10 cellular contexts compared by ENCODE assay signal in the genomic region with DNA sequence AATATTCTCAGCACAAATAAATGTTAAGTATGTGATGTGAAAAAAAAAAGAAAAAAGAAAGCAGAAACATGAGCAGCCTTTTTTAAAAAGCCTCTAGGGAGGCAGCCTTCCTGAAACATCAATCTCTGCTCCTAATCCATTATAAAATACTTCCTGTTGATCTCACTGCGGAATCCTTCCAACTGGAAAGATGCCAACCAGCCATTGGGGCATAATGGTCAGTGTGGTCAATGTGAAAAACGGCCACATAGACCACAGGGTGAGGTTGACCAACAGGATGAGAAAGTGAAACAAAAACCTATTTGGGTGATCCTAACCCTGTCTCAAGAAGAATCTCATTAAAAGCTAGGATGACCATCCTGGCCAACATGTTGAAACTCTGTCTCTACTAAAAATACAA. TPM values are rescaled to one million over a fixed set of nuclear protein-coding genes. Genes with fewer than 3 reads are reported as not detected.
DNase-seq lines count a peak whose midpoint lies in the region; ATAC-seq and TF ChIP-seq lines count a peak whose summit lies in the region.
"Had no signal": no experiment of that assay in that cellular context is flagged by ENCODE, and none has a peak within 500 bp of the region (broad histone marks: within the 10 kb centered on the region; RNA-seq: fewer than 3 reads in every experiment).

No MANE protein-coding gene starts in this region.

- H3K27me3 ChIP-seq in SK-N-SH (ENCODE audit: insufficient read depth) = peaks cover 12% of the 10 kb centered on the region; the same call in 1 of the 2 replicates
- no peaks in the 10 kb centered on the region for H3K27me3 ChIP-seq in hepatocyte
- H3K27me3 ChIP-seq in WERI-Rb-1 (ENCODE audit: insufficient read depth, low read depth, severe bottlenecking) = no peaks in the 10 kb centered on the region

- no peak for TF ChIP-seq CTCF in SK-N-SH (IDR thresholded peaks at IDR 0.05)
- no peak for TF ChIP-seq CTCF in hepatocyte (IDR thresholded peaks at IDR 0.05; ENCODE audit: poor library complexity)
- no peak for TF ChIP-seq CTCF in WERI-Rb-1 (IDR thresholded peaks at IDR 0.05; ENCODE audit: low read depth, low read length)

- POLR2A ChIA-PET in SK-N-SH (lab: Yijun Ruan, JAX) = no interaction called here

- peak; percentile 59 for ATAC-seq in Right ventricle myocardium inferior
- no peak for ATAC-seq in GM21529 (IDR thresholded peaks at IDR 0.05; ENCODE audit: unreplicated experiment)

- WGBS in SK-N-SH (ENCODE audit: low lambda C conversion rate) = 4% methylated on average over 2 of the region's 2 CpGs
- WGBS in hepatocyte (ENCODE audit: low lambda C conversion rate, missing lambda C conversion rate) = 56% methylated on average over 2 of the region's 2 CpGs

- H2AFZ ChIP-seq in SK-N-SH (ENCODE audit: low read depth) (peak overlapping the region; percentile 24; the same call in 1 of the 2 replicates), hepatocyte (no peak overlapping the region)

- H3K36me3 ChIP-seq in SK-N-SH (replicated peaks in 1 of 2; ENCODE audit: control insufficient read depth in 1 of 2, insufficient read depth in 2 of 2, low read length in 1 of 2) (no peaks in the 10 kb centered on the region), hepatocyte (replicated peaks; ENCODE audit: insufficient read depth, low read depth) (no peaks in the 10 kb centered on the region), WERI-Rb-1 (no peaks in the 10 kb centered on the region)

- CTCF ChIA-PET in SK-N-SH (lab: Yijun Ruan, JAX) = no interaction called here

- no peaks in the 10 kb centered on the region for H4K20me1 ChIP-seq in SK-N-SH (ENCODE audit: insufficient read depth)
- no peaks in the 10 kb centered on the region for H4K20me1 ChIP-seq in hepatocyte (ENCODE audit: insufficient read depth, poor library complexity, severe bottlenecking)

- H3F3A ChIP-seq in SK-N-SH (replicated peaks; ENCODE audit: insufficient read depth) = no peaks in the 10 kb centered on the region

- no peak overlapping the region for H3K9ac ChIP-seq in SK-N-SH

- no peak for TF ChIP-seq EP300 in SK-N-SH (IDR thresholded peaks at IDR 0.05; ENCODE audit: borderline replicate concordance in 1 of 2, low read depth in 1 of 2, low read length in 1 of 2)

- H3K4me2 ChIP-seq in SK-N-SH (peak overlapping the region; percentile 46), hepatocyte (peak overlapping the region; percentile 10)

- H3K9me3 ChIP-seq in SK-N-SH (no peaks in the 10 kb centered on the region), hepatocyte (ENCODE audit: low read depth) (no peaks in the 10 kb centered on the region), WERI-Rb-1 (ENCODE audit: severe bottlenecking) (no peaks in the 10 kb centered on the region)

- H3K4me3 ChIP-seq in SK-N-SH (ENCODE audit: low read depth in 2 of 2, low read length in 1 of 2) (peak overlapping the region; percentile 14 to 24; a peak in 2 of 4 replicates), hepatocyte (no peak overlapping the region), WERI-Rb-1 (ENCODE audit: low read depth, low read length) (no peak overlapping the region)

- no peaks in the 10 kb centered on the region for H3K9me2 ChIP-seq in SK-N-SH
- no peaks in the 10 kb centered on the region for H3K9me2 ChIP-seq in hepatocyte (replicated peaks; ENCODE audit: insufficient read depth)

- no peak for DNase-seq in Right ventricle myocardium inferior (ENCODE audit: missing footprints)
- no peak for DNase-seq in cardiac septum (ENCODE audit: low spot score)
- no peak for DNase-seq in SK-N-SH
- DNase-seq in hepatocyte (ENCODE audit: low spot score) = no peak
- no peak for DNase-seq in activated CD4-positive, alpha-beta T cell treated with anti-CD3 and anti-CD28 coated beads for 1 hour
- no peak for DNase-seq in WERI-Rb-1
- no peak for DNase-seq in NCI-H2227 (lab: John Stamatoyannopoulos, UW; ENCODE audit: unreplicated experiment)
- DNase-seq: CD8-positive, alpha-beta memory T cell had no signal

- TF ChIP-seq RAD21 in SK-N-SH (IDR thresholded peaks at IDR 0.05; ENCODE audit: low read length) = no peak

- H3K4me1 ChIP-seq in SK-N-SH (ENCODE audit: control insufficient read depth in 1 of 2, insufficient read depth in 2 of 2, low read depth in 1 of 2, low read length in 1 of 2) (peaks cover 0 to 8% of the 10 kb centered on the region in 2 experiments; a peak in 1 of 4 replicates), hepatocyte (ENCODE audit: insufficient read depth) (no peaks in the 10 kb centered on the region)

- H3K27ac ChIP-seq in SK-N-SH (ENCODE audit: low read depth in 2 of 2, low read length in 1 of 2) = no peak overlapping the region
- no peak overlapping the region for H3K27ac ChIP-seq in hepatocyte
- no peak overlapping the region for H3K27ac ChIP-seq in WERI-Rb-1

- H3K79me2 ChIP-seq in SK-N-SH (ENCODE audit: insufficient read depth) (no peaks in the 10 kb centered on the region), hepatocyte (no peaks in the 10 kb centered on the region)

- intact Hi-C loops in Right ventricle myocardium inferior (cut with DNase I) = no loop called here
- intact Hi-C loops in cardiac septum (cut with DNase I) = no loop called here

TF ChIP-seq in SK-N-SH, 30 proteins besides CTCF, POLR2A, EP300 and RAD21 (continues in another document):
- TF ChIP-seq, protein P1, sequence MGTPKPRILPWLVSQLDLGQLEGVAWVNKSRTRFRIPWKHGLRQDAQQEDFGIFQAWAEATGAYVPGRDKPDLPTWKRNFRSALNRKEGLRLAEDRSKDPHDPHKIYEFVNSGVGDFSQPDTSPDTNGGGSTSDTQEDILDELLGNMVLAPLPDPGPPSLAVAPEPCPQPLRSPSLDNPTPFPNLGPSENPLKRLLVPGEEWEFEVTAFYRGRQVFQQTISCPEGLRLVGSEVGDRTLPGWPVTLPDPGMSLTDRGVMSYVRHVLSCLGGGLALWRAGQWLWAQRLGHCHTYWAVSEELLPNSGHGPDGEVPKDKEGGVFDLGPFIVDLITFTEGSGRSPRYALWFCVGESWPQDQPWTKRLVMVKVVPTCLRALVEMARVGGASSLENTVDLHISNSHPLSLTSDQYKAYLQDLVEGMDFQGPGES (IDR thresholded peaks at IDR 0.05; ENCODE audit: low read depth, low read length) = no peak
- TF ChIP-seq GATA2 (CRISPR knock-in tag; IDR thresholded peaks at IDR 0.05) = no peak
- TF ChIP-seq TCF12 (IDR thresholded peaks at IDR 0.05) = peak; percentile 32; the same call in 1 of the 2 replicates
- TF ChIP-seq SMC3 (IDR thresholded peaks at IDR 0.05; ENCODE audit: low read depth, low read length) = no peak
- no peak for TF ChIP-seq ELF1 (IDR thresholded peaks at IDR 0.05)
- TF ChIP-seq NFIC (IDR thresholded peaks at IDR 0.05; ENCODE audit: borderline replicate concordance) = peak; percentile 75; the same call in 1 of the 2 replicates
- TF ChIP-seq, protein P2, sequence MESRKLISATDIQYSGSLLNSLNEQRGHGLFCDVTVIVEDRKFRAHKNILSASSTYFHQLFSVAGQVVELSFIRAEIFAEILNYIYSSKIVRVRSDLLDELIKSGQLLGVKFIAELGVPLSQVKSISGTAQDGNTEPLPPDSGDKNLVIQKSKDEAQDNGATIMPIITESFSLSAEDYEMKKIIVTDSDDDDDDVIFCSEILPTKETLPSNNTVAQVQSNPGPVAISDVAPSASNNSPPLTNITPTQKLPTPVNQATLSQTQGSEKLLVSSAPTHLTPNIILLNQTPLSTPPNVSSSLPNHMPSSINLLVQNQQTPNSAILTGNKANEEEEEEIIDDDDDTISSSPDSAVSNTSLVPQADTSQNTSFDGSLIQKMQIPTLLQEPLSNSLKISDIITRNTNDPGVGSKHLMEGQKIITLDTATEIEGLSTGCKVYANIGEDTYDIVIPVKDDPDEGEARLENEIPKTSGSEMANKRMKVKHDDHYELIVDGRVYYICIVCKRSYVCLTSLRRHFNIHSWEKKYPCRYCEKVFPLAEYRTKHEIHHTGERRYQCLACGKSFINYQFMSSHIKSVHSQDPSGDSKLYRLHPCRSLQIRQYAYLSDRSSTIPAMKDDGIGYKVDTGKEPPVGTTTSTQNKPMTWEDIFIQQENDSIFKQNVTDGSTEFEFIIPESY (IDR thresholded peaks at IDR 0.05; ENCODE audit: borderline replicate concordance, low read depth) = no peak
- TF ChIP-seq, protein P3, sequence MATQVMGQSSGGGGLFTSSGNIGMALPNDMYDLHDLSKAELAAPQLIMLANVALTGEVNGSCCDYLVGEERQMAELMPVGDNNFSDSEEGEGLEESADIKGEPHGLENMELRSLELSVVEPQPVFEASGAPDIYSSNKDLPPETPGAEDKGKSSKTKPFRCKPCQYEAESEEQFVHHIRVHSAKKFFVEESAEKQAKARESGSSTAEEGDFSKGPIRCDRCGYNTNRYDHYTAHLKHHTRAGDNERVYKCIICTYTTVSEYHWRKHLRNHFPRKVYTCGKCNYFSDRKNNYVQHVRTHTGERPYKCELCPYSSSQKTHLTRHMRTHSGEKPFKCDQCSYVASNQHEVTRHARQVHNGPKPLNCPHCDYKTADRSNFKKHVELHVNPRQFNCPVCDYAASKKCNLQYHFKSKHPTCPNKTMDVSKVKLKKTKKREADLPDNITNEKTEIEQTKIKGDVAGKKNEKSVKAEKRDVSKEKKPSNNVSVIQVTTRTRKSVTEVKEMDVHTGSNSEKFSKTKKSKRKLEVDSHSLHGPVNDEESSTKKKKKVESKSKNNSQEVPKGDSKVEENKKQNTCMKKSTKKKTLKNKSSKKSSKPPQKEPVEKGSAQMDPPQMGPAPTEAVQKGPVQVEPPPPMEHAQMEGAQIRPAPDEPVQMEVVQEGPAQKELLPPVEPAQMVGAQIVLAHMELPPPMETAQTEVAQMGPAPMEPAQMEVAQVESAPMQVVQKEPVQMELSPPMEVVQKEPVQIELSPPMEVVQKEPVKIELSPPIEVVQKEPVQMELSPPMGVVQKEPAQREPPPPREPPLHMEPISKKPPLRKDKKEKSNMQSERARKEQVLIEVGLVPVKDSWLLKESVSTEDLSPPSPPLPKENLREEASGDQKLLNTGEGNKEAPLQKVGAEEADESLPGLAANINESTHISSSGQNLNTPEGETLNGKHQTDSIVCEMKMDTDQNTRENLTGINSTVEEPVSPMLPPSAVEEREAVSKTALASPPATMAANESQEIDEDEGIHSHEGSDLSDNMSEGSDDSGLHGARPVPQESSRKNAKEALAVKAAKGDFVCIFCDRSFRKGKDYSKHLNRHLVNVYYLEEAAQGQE (IDR thresholded peaks at IDR 0.05; ENCODE audit: low read depth, low read length) = no peak
- TF ChIP-seq RFX5 (IDR thresholded peaks at IDR 0.05; ENCODE audit: low read length) = no peak

RNA-seq across cellular contexts. Expression of a gene that starts 26.1 kb away (rescaled TPM):
- total RNA-seq in Right ventricle myocardium inferior (60.3 TPM), cardiac septum (25.4 TPM), hepatocyte (3.4 and 6.0 TPM in 2 replicates)
- polyA plus RNA-seq in SK-N-SH (2012; rRNA removed) (2.3 TPM in 2 replicates), hepatocyte (2.1 and 2.4 TPM in 2 replicates)
- 1.7 and 2.3 TPM in 2 replicates for polyA plus RNA-seq in SK-N-SH (2012; cell fraction: cytosol; rRNA removed)
- 4.7 and 4.9 TPM in 2 replicates for polyA plus RNA-seq in SK-N-SH (2012; cell fraction: nucleus; rRNA removed)
- total RNA-seq: CD8-positive, alpha-beta memory T cell; T-helper 1 cell treated with Interleukin-12 subunit alpha and Interleukin-12 subunit beta and Interleukin-4 antibody, amounts not matched to agents 30 ng/mL and 1 ng/mL, for 36 hours had no signal
- polyA plus RNA-seq: CD8-positive, alpha-beta memory T cell had no signal

Comparison
In these comparisons a context has a peak if more than half of its experiments do, and no peak if none do; other contexts are left out.
1. H3K4me3 ChIP-seq: peak in SK-N-SH (2 of 2); none in hepatocyte (single experiment) and WERI-Rb-1 (single experiment).